22 cellular contexts compared by ENCODE assay signal in the genomic region with DNA sequence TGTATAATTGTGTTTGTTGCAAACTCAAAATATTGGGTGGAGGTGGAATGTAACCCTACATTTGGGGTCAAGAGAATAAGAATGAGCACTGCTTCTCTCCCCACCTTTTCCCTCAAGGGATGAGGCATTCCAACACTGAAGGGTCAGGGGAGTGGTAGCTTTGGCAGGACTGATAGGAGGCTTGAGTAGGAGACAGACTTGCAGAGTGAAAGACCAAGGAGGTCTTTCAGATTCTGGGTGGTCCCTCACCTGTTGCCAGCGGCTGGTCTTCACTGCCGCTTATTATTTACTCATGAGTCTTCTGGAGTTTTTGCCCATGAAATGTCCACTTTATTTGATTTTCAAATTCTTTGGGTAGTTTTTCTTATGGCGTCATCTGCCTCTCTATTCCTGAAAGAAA.
DNase-seq lines count a peak whose midpoint lies in the region; ATAC-seq and TF ChIP-seq lines count a peak whose summit lies in the region.
"Had no signal": no experiment of that assay in that cellular context is flagged by ENCODE, and none has a peak within 500 bp of the region (broad histone marks: within the 10 kb centered on the region; RNA-seq: fewer than 3 reads in every experiment).

No MANE protein-coding gene starts in this region.

- H3K4me1 Mint-ChIP-seq in HFFc6 (ENCODE audit: low read depth) = peaks cover 96% of the 10 kb centered on the region
- no peaks in the 10 kb centered on the region for H3K4me1 Mint-ChIP-seq in type B pancreatic cell (ENCODE audit: unreplicated experiment)

- H3K27me3 Mint-ChIP-seq in HFFc6 (ENCODE audit: insufficient read depth) = peaks cover 28% of the 10 kb centered on the region
- no peaks in the 10 kb centered on the region for H3K27me3 Mint-ChIP-seq in type B pancreatic cell
- H3K27me3 Mint-ChIP-seq: CD4-positive, alpha-beta memory T cell; CD4-positive, CD25-positive, alpha-beta regulatory T cell; CD8-positive, alpha-beta memory T cell had no signal

- H3K36me3 Mint-ChIP-seq in HFFc6 (ENCODE audit: low read depth) = peaks cover 74% of the 10 kb centered on the region
- H3K36me3 Mint-ChIP-seq in type B pancreatic cell = peaks cover 8% of the 10 kb centered on the region
- H3K36me3 Mint-ChIP-seq: CD14-positive monocyte had no signal

- ATAC-seq in HG03025 (IDR thresholded peaks at IDR 0.05; ENCODE audit: low FRiP score, unreplicated experiment) = no peak

- no peak for TF ChIP-seq CTCF in HFFc6 (IDR thresholded peaks at IDR 0.05)
- no peak for TF ChIP-seq CTCF in type B pancreatic cell (conservative IDR thresholded peaks at IDR 0.05)

- DNase-seq in HFFc6 = no peak
- peak; percentile 14 for DNase-seq in iPS-NIHi11 (ENCODE audit: low spot score)
- no peak for DNase-seq in type B pancreatic cell (ENCODE audit: extremely low spot score, unreplicated experiment)
- DNase-seq in NCI-H69 (lab: John Stamatoyannopoulos, UW) = no peak
- DNase-seq in NCI-H2081 treated with DMSO at 0.1 percent for 48 hours (lab: John Stamatoyannopoulos, UW) = no peak
- DNase-seq: 8988T; ACHN; BE2C; C1 segment of cervical spinal cord; CD4-positive, alpha-beta memory T cell; CD4-positive, CD25-positive, alpha-beta regulatory T cell; CD8-positive, alpha-beta memory T cell; COR-L47; DMS 273 treated with DMSO at 0.1 percent for 48 hours; DMS153; DMS53; DMS79; DND-41; EL; GF-D8 had no signal

- H3K9me3 Mint-ChIP-seq in HFFc6 (peaks cover 20% of the 10 kb centered on the region), type B pancreatic cell (peaks cover 4% of the 10 kb centered on the region)

- 0 out of 2 replicates have a peak overlapping the region, but pooled peaks have one; percentile 40 for H3K27ac Mint-ChIP-seq in HFFc6
- H3K27ac Mint-ChIP-seq in type B pancreatic cell = peak overlapping the region; percentile 39
- H3K27ac Mint-ChIP-seq: CD14-positive monocyte had no signal

- H3K4me3 Mint-ChIP-seq in HFFc6 (peak overlapping the region; percentile 32; the same call in 1 of the 2 replicates), type B pancreatic cell (no peak overlapping the region)
- H3K4me3 Mint-ChIP-seq: CD14-positive monocyte; CD4-positive, alpha-beta memory T cell; CD4-positive, CD25-positive, alpha-beta regulatory T cell; CD8-positive, alpha-beta memory T cell had no signal
